1 cellular context compared by ENCODE assay signal in the genomic region with DNA sequence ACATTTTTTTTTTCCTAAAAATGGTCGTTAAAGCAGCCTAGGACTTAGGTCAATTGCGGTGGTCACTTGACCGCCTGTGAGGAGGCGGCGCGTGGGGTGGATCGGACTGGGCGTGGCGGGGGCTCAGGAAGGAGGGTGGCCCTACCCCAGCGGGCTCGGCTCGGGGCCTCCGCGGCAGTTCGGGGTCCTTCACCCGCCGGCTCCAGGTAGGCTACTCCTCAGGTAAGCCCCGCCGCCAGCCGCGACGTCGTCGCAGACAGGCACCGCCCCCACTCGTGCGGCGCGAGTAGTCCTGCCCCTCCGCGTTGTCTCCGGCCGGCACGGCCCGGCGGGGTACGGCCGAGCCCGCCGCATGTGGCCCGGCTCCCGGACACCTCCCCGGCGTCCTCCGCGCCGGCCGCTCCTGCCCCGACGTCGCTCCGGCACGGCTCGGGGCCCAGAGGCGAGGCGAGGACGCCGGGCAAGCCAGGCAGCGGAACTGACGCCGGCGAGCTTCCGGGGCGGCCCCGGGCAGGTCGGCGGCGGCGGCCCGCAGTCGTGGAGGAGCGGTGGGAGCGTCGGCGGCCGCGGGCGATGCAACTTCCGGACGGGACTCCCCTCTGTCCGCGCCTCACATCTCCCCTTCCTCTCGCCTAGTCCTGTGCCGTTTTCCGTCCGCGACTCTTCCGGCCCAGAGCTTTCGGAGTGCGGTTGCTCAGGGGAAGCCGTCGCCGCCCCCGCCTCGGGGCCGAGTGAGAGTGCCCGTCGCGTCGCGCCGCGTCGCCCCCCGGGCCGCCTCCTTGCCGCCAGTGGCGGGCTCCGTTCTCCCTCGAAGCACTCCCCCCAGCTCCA.
TF ChIP-seq lines count a peak whose summit lies in the region.

A gene (plus strand): TSS at position 513 of the 831 bp plus-strand sequence. CDS start 322 bp downstream, outside the sequence.

TF ChIP-seq in HepG2, 621 proteins besides CTCF, POLR2A, EP300 and RAD21 (continued from another document and continues in another):
- TF ChIP-seq, protein P1, sequence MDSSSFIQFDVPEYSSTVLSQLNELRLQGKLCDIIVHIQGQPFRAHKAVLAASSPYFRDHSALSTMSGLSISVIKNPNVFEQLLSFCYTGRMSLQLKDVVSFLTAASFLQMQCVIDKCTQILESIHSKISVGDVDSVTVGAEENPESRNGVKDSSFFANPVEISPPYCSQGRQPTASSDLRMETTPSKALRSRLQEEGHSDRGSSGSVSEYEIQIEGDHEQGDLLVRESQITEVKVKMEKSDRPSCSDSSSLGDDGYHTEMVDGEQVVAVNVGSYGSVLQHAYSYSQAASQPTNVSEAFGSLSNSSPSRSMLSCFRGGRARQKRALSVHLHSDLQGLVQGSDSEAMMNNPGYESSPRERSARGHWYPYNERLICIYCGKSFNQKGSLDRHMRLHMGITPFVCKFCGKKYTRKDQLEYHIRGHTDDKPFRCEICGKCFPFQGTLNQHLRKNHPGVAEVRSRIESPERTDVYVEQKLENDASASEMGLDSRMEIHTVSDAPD (CRISPR knock-in tag; IDR thresholded peaks at IDR 0.05), result no peak
- TF ChIP-seq, protein P2, sequence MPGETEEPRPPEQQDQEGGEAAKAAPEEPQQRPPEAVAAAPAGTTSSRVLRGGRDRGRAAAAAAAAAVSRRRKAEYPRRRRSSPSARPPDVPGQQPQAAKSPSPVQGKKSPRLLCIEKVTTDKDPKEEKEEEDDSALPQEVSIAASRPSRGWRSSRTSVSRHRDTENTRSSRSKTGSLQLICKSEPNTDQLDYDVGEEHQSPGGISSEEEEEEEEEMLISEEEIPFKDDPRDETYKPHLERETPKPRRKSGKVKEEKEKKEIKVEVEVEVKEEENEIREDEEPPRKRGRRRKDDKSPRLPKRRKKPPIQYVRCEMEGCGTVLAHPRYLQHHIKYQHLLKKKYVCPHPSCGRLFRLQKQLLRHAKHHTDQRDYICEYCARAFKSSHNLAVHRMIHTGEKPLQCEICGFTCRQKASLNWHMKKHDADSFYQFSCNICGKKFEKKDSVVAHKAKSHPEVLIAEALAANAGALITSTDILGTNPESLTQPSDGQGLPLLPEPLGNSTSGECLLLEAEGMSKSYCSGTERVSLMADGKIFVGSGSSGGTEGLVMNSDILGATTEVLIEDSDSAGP (CRISPR knock-in tag; IDR thresholded peaks at IDR 0.05; ENCODE audit: borderline replicate concordance), result peak; percentile 78; the same call in 1 of the 2 replicates
- TF ChIP-seq, protein P3, sequence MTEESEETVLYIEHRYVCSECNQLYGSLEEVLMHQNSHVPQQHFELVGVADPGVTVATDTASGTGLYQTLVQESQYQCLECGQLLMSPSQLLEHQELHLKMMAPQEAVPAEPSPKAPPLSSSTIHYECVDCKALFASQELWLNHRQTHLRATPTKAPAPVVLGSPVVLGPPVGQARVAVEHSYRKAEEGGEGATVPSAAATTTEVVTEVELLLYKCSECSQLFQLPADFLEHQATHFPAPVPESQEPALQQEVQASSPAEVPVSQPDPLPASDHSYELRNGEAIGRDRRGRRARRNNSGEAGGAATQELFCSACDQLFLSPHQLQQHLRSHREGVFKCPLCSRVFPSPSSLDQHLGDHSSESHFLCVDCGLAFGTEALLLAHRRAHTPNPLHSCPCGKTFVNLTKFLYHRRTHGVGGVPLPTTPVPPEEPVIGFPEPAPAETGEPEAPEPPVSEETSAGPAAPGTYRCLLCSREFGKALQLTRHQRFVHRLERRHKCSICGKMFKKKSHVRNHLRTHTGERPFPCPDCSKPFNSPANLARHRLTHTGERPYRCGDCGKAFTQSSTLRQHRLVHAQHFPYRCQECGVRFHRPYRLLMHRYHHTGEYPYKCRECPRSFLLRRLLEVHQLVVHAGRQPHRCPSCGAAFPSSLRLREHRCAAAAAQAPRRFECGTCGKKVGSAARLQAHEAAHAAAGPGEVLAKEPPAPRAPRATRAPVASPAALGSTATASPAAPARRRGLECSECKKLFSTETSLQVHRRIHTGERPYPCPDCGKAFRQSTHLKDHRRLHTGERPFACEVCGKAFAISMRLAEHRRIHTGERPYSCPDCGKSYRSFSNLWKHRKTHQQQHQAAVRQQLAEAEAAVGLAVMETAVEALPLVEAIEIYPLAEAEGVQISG (CRISPR knock-in tag; IDR thresholded peaks at IDR 0.05), result peak; percentile 96
- 0 out of 2 replicates have a peak, but pooled peaks have one; percentile 51 for TF ChIP-seq ZNF30 (CRISPR knock-in tag; IDR thresholded peaks at IDR 0.05)
- no peak for TF ChIP-seq NR2F6 (IDR thresholded peaks at IDR 0.05)
- TF ChIP-seq NR2F6 (CRISPR knock-in tag; IDR thresholded peaks at IDR 0.05), result peak; percentile 14; the same call in 1 of the 2 replicates
- 0 out of 2 replicates have a peak, but pooled peaks have one; percentile 58 for TF ChIP-seq ZNF605 (CRISPR knock-in tag; IDR thresholded peaks at IDR 0.05)
- TF ChIP-seq, protein P4, sequence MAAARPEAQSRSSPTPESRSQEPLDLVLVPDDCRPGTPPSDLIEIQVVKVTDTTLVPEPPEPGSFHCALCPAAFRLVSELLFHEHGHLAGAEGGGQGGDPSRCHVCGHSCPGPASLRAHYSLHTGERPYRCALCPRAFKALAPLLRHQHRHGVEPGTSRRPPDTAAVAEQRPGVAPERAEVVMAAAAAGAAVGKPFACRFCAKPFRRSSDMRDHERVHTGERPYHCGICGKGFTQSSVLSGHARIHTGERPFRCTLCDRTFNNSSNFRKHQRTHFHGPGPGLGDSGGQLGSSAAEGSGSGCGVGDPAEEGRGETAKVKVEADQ (CRISPR knock-in tag; IDR thresholded peaks at IDR 0.05; ENCODE audit: borderline replicate concordance), result peak; percentile 47; the same call in 1 of the 2 replicates
- 0 out of 2 replicates have a peak, but pooled peaks have one; percentile 38 for TF ChIP-seq ZNF24 (IDR thresholded peaks at IDR 0.05)
- no peak for TF ChIP-seq ZFP1 (CRISPR knock-in tag; IDR thresholded peaks at IDR 0.05)
- TF ChIP-seq, protein P5, sequence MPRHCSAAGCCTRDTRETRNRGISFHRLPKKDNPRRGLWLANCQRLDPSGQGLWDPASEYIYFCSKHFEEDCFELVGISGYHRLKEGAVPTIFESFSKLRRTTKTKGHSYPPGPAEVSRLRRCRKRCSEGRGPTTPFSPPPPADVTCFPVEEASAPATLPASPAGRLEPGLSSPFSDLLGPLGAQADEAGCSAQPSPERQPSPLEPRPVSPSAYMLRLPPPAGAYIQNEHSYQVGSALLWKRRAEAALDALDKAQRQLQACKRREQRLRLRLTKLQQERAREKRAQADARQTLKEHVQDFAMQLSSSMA (CRISPR knock-in tag; IDR thresholded peaks at IDR 0.05), result 0 out of 2 replicates have a peak, but pooled peaks have one; percentile 34
- TF ChIP-seq DNMT3B (CRISPR knock-in tag; conservative IDR thresholded peaks at IDR 0.05), result no peak
- TF ChIP-seq FOXA3 (CRISPR knock-in tag; IDR thresholded peaks at IDR 0.05), result no peak; the same call in 1 of the 2 replicates
- TF ChIP-seq MXD4 (CRISPR knock-in tag; IDR thresholded peaks at IDR 0.05), result no peak
- TF ChIP-seq ERF (CRISPR knock-in tag; IDR thresholded peaks at IDR 0.05), result peak; percentile 85
- peak; percentile 67; the same call in 1 of the 2 replicates for TF ChIP-seq SPEN (CRISPR knock-in tag; IDR thresholded peaks at IDR 0.05; ENCODE audit: low read depth)
- TF ChIP-seq, protein P6, sequence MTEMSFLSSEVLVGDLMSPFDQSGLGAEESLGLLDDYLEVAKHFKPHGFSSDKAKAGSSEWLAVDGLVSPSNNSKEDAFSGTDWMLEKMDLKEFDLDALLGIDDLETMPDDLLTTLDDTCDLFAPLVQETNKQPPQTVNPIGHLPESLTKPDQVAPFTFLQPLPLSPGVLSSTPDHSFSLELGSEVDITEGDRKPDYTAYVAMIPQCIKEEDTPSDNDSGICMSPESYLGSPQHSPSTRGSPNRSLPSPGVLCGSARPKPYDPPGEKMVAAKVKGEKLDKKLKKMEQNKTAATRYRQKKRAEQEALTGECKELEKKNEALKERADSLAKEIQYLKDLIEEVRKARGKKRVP (CRISPR knock-in tag; IDR thresholded peaks at IDR 0.05), result peak in 1 of 2 experiments; percentile 75; a peak in 2 of 4 replicates
- peak; percentile 92 for TF ChIP-seq THAP11 (CRISPR knock-in tag; IDR thresholded peaks at IDR 0.05)
- TF ChIP-seq AGO1 (IDR thresholded peaks at IDR 0.05; ENCODE audit: low read depth, low read length, poor library complexity, severe bottlenecking), result peak; percentile 60
- peak; percentile 84; the same call in 1 of the 2 replicates for TF ChIP-seq TOPORS (CRISPR knock-in tag; IDR thresholded peaks at IDR 0.05)
- peak; percentile 59; the same call in 1 of the 3 replicates for TF ChIP-seq MXI1 (IDR thresholded peaks at IDR 0.05; ENCODE audit: borderline replicate concordance, low read depth, low read length)
- TF ChIP-seq, protein P7, sequence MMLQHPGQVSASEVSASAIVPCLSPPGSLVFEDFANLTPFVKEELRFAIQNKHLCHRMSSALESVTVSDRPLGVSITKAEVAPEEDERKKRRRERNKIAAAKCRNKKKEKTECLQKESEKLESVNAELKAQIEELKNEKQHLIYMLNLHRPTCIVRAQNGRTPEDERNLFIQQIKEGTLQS (CRISPR knock-in tag; IDR thresholded peaks at IDR 0.05), result peak; percentile 47; the same call in 1 of the 2 replicates
- no peak for TF ChIP-seq STAG1 (CRISPR knock-in tag; IDR thresholded peaks at IDR 0.05)
- peak; percentile 76 for TF ChIP-seq PRMT3 (CRISPR knock-in tag; IDR thresholded peaks at IDR 0.05; ENCODE audit: borderline replicate concordance, low read depth)
- TF ChIP-seq, protein P8, sequence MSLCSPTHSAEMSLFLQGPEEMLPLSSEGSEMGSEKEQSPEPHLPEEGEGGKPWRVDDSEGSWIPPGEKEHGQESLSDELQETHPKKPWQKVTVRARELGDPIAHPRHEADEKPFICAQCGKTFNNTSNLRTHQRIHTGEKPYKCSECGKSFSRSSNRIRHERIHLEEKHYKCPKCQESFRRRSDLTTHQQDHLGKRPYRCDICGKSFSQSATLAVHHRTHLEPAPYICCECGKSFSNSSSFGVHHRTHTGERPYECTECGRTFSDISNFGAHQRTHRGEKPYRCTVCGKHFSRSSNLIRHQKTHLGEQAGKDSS (CRISPR knock-in tag; IDR thresholded peaks at IDR 0.05; ENCODE audit: borderline replicate concordance, low read depth), result 0 out of 2 replicates have a peak, but pooled peaks have one; percentile 47
- no peak for TF ChIP-seq ZBTB42 (CRISPR knock-in tag; IDR thresholded peaks at IDR 0.05)
- TF ChIP-seq ZNF558 (CRISPR knock-in tag; IDR thresholded peaks at IDR 0.05; ENCODE audit: borderline replicate concordance), result peak; percentile 83; the same call in 1 of the 2 replicates
- TF ChIP-seq ZNF331 (CRISPR knock-in tag; IDR thresholded peaks at IDR 0.05), result no peak
- peak; percentile 51 for TF ChIP-seq HCFC1 (IDR thresholded peaks at IDR 0.05; ENCODE audit: low read depth, low read length)
- TF ChIP-seq ZNF432 (CRISPR knock-in tag; IDR thresholded peaks at IDR 0.05; ENCODE audit: borderline replicate concordance), result no peak
- peak; percentile 70 for TF ChIP-seq ZSCAN25 (CRISPR knock-in tag; IDR thresholded peaks at IDR 0.05)
- 0 out of 2 replicates have a peak, but pooled peaks have one; percentile 61 for TF ChIP-seq ZNF224 (CRISPR knock-in tag; IDR thresholded peaks at IDR 0.05)
- TF ChIP-seq, protein P9, sequence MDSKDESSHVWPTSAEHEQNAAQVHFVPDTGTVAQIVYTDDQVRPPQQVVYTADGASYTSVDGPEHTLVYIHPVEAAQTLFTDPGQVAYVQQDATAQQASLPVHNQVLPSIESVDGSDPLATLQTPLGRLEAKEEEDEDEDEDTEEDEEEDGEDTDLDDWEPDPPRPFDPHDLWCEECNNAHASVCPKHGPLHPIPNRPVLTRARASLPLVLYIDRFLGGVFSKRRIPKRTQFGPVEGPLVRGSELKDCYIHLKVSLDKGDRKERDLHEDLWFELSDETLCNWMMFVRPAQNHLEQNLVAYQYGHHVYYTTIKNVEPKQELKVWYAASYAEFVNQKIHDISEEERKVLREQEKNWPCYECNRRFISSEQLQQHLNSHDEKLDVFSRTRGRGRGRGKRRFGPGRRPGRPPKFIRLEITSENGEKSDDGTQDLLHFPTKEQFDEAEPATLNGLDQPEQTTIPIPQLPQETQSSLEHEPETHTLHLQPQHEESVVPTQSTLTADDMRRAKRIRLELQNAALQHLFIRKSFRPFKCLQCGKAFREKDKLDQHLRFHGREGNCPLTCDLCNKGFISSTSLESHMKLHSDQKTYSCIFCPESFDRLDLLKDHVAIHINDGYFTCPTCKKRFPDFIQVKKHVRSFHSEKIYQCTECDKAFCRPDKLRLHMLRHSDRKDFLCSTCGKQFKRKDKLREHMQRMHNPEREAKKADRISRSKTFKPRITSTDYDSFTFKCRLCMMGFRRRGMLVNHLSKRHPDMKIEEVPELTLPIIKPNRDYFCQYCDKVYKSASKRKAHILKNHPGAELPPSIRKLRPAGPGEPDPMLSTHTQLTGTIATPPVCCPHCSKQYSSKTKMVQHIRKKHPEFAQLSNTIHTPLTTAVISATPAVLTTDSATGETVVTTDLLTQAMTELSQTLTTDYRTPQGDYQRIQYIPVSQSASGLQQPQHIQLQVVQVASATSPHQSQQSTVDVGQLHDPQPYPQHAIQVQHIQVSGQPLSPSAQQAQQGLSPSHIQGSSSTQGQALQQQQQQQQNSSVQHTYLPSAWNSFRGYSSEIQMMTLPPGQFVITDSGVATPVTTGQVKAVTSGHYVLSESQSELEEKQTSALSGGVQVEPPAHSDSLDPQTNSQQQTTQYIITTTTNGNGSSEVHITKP (CRISPR knock-in tag; IDR thresholded peaks at IDR 0.05; ENCODE audit: low read depth), result peak; percentile 73
- TF ChIP-seq, protein P10, sequence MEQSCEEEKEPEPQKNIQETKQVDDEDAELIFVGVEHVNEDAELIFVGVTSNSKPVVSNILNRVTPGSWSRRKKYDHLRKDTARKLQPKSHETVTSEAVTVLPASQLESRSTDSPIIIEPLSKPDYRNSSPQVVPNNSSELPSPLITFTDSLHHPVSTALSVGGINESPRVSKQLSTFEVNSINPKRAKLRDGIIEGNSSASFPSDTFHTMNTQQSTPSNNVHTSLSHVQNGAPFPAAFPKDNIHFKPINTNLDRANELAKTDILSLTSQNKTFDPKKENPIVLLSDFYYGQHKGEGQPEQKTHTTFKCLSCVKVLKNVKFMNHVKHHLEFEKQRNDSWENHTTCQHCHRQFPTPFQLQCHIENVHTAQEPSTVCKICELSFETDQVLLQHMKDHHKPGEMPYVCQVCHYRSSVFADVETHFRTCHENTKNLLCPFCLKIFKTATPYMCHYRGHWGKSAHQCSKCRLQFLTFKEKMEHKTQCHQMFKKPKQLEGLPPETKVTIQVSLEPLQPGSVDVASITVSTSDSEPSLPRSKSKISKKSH (CRISPR knock-in tag; IDR thresholded peaks at IDR 0.05; ENCODE audit: borderline replicate concordance), result peak; percentile 93; the same call in 1 of the 2 replicates
- TF ChIP-seq ZNF556 (CRISPR knock-in tag; IDR thresholded peaks at IDR 0.05; ENCODE audit: borderline replicate concordance), result peak; percentile 58; the same call in 1 of the 2 replicates
- TF ChIP-seq GLI4 (CRISPR knock-in tag; IDR thresholded peaks at IDR 0.05; ENCODE audit: borderline replicate concordance), result peak; percentile 90; the same call in 1 of the 2 replicates
- TF ChIP-seq ZNF773 (CRISPR knock-in tag; IDR thresholded peaks at IDR 0.05; ENCODE audit: borderline replicate concordance), result peak; percentile 64; the same call in 1 of the 2 replicates
- TF ChIP-seq ATF7 (IDR thresholded peaks at IDR 0.05), result no peak
- TF ChIP-seq ATF7 (CRISPR knock-in tag; IDR thresholded peaks at IDR 0.05), result no peak
- TF ChIP-seq, protein P11, sequence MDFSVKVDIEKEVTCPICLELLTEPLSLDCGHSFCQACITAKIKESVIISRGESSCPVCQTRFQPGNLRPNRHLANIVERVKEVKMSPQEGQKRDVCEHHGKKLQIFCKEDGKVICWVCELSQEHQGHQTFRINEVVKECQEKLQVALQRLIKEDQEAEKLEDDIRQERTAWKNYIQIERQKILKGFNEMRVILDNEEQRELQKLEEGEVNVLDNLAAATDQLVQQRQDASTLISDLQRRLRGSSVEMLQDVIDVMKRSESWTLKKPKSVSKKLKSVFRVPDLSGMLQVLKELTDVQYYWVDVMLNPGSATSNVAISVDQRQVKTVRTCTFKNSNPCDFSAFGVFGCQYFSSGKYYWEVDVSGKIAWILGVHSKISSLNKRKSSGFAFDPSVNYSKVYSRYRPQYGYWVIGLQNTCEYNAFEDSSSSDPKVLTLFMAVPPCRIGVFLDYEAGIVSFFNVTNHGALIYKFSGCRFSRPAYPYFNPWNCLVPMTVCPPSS (IDR thresholded peaks at IDR 0.05), result no peak
